17 cellular contexts compared by ENCODE assay signal in genomic region chr15:62781081-62781497, GRCh38.
A peak's percentile ranks its signal among the peaks of the same experiment; 100 is the strongest.
DNase-seq lines count a peak whose midpoint lies in the region; TF ChIP-seq lines count a peak whose summit lies in the region.
"Had no signal": no experiment of that assay in that cellular context is flagged by ENCODE, and none has a peak within 500 bp of the region (broad histone marks: within the 10 kb centered on the region; RNA-seq: fewer than 3 reads in every experiment).

No MANE protein-coding gene starts in this region.

- H3K27me3 Mint-ChIP-seq in Caco-2 (ENCODE audit: insufficient read depth, unreplicated experiment) (no peaks in the 10 kb centered on the region), mesothelial cell of epicardium (ENCODE audit: low read depth) (no peaks in the 10 kb centered on the region)

- H3K9me3 ChIP-seq in Caco-2 (no peaks in the 10 kb centered on the region), SK-N-MC (ENCODE audit: low read depth, low read length) (no peaks in the 10 kb centered on the region), sigmoid colon (no peaks in the 10 kb centered on the region)
- H3K9me3 ChIP-seq: gastroesophageal sphincter had no signal

- no peak for TF ChIP-seq POLR2A in sigmoid colon (IDR thresholded peaks at IDR 0.05)

- no peak for TF ChIP-seq EP300 in sigmoid colon (IDR thresholded peaks at IDR 0.05)

- H3K4me1 Mint-ChIP-seq in Caco-2 (ENCODE audit: low read depth, unreplicated experiment) (peaks cover 7% of the 10 kb centered on the region), mesothelial cell of epicardium (peaks cover 45% of the 10 kb centered on the region)
- H3K4me1 Mint-ChIP-seq: activated naive CD4-positive, alpha-beta T cell treated with anti-CD3 and anti-CD28 coated beads, Interleukin-2, amount 10 ng/mL, durations not matched to agents 7 days and 5 days had no signal

- no peaks in the 10 kb centered on the region; the same call in none of the 2 replicates for H3K36me3 ChIP-seq in Caco-2 (ENCODE audit: control insufficient read depth, insufficient read depth, low read length)
- H3K36me3 ChIP-seq in SK-N-MC (ENCODE audit: insufficient read depth, low read length) = no peaks in the 10 kb centered on the region
- no peaks in the 10 kb centered on the region for H3K36me3 ChIP-seq in sigmoid colon
- H3K36me3 ChIP-seq: brain microvascular endothelial cell had no signal

- H3K27ac ChIP-seq in SK-N-MC (peak overlapping the region; percentile 39; the same call in 1 of the 2 replicates), sigmoid colon (peak overlapping the region in 1 of 4 donors; percentile 67)
- H3K27ac ChIP-seq: brain microvascular endothelial cell had no signal

- H3K4me3 ChIP-seq in Caco-2 (ENCODE audit: low read depth, low read length) = no peak overlapping the region
- no peak overlapping the region for H3K4me3 ChIP-seq in SK-N-MC
- H3K4me3 ChIP-seq in sigmoid colon = no peak overlapping the region
- H3K4me3 ChIP-seq: gastroesophageal sphincter had no signal

- H3K9ac ChIP-seq in SK-N-MC (ENCODE audit: insufficient read length) = no peak overlapping the region

- no TSS peak for BruUV-seq in Caco-2 (replicated peaks; lab: Mats Ljungman, UMichigan)

- H3K9me3 Mint-ChIP-seq in Caco-2 (ENCODE audit: unreplicated experiment) = no peaks in the 10 kb centered on the region
- H3K9me3 Mint-ChIP-seq in mesothelial cell of epicardium = no peaks in the 10 kb centered on the region
- H3K9me3 Mint-ChIP-seq: activated naive CD4-positive, alpha-beta T cell treated with anti-CD3 and anti-CD28 coated beads, Interleukin-2, amount 10 ng/mL, durations not matched to agents 7 days and 5 days; T-helper 2 cell treated with Interferon-gamma antibody and Interleukin-4, amounts not matched to agents 5 μg/mL and 100 μg/mL, for 36 hours had no signal

- intact Hi-C loops in Caco-2 (cut with micrococcal nuclease; ENCODE audit: unreplicated experiment) (loop anchor here (5.0 kb wide), 2 partner anchors 66 to 116 kb away; no protein-coding TSS in a partner anchor), sigmoid colon (cut with DNase I) (loop anchor here (1.0 to 10.0 kb wide), 5 partner anchors 66 to 624 kb away; partner anchors contain the start of gene TPM1)

- H3K27me3 ChIP-seq in Caco-2 (replicated peaks; ENCODE audit: control insufficient read depth, insufficient read depth, low read length) = no peaks in the 10 kb centered on the region
- H3K27me3 ChIP-seq in sigmoid colon = no peaks in the 10 kb centered on the region
- H3K27me3 ChIP-seq: brain microvascular endothelial cell, gastroesophageal sphincter had no signal

- H3K36me3 Mint-ChIP-seq in Caco-2 (ENCODE audit: insufficient read depth, unreplicated experiment) = peaks cover 60% of the 10 kb centered on the region
- H3K36me3 Mint-ChIP-seq in mesothelial cell of epicardium = no peaks in the 10 kb centered on the region
- H3K36me3 Mint-ChIP-seq: activated naive CD4-positive, alpha-beta T cell treated with anti-CD3 and anti-CD28 coated beads, Interleukin-2, amount 10 ng/mL, durations not matched to agents 7 days and 5 days had no signal

- 37 to 77% methylated on average over 5 of the region's 5 CpGs for WGBS in sigmoid colon, 2 donors

- CTCF ChIA-PET in Caco-2 (lab: Charles Lee) = no interaction called here

- TF ChIP-seq CTCF in Caco-2 (IDR thresholded peaks at IDR 0.05; ENCODE audit: insufficient read depth in 1 of 2, low read depth in 1 of 2, low read length in 1 of 2, severe bottlenecking in 1 of 2, unreplicated experiment in 1 of 2) (no peak), mesothelial cell of epicardium (IDR thresholded peaks at IDR 0.05; ENCODE audit: unreplicated experiment) (no peak), sigmoid colon (IDR thresholded peaks at IDR 0.05) (no peak)

- no peak for DNase-seq in Caco-2
- DNase-seq in SK-N-MC (ENCODE audit: low read depth, low spot score) = peak; percentile 52
- DNase-seq in glomerular visceral epithelial cell (ENCODE audit: extremely low spot score) = peak; percentile 40
- DNase-seq in mesothelial cell of epicardium (ENCODE audit: low spot score in 2 of 2, unreplicated experiment in 2 of 2) = no peak
- DNase-seq in midbrain (lab: John Stamatoyannopoulos, UW) = no peak
- no peak for DNase-seq in stimulated activated CD4-positive, alpha-beta T cell treated with anti-CD3 and anti-CD28 coated beads, Interleukin-12 subunit alpha, Interleukin-12 subunit beta, amount 100 ng/mL, for 4 hours
- no peak for DNase-seq in sigmoid colon
- DNase-seq in SHP77 treated with DMSO at 0.1 percent for 48 hours (lab: John Stamatoyannopoulos, UW) = no peak
- DNase-seq: activated CD4-positive, alpha-beta T cell treated with anti-CD3 and anti-CD28 coated beads, Interleukin-2, amount 50 U/mL, for 1 hour; activated naive CD4-positive, alpha-beta T cell treated with anti-CD3 and anti-CD28 coated beads, Interleukin-2, amount 10 ng/mL, durations not matched to agents 7 days and 5 days; brain microvascular endothelial cell; COR-L47; NCI-H1694 treated with DMSO at 0.1 percent for 48 hours; stimulated activated CD4-positive, alpha-beta T cell treated with anti-CD3 and anti-CD28 coated beads, Interleukin-2, amount 100 ng/mL, for 48 hours; substantia nigra had no signal

- H3K4me1 ChIP-seq in Caco-2 = no peaks in the 10 kb centered on the region
- peaks cover 0 to 17% (median 10%) of the 10 kb centered on the region in 4 donors for H3K4me1 ChIP-seq in sigmoid colon

- no peak overlapping the region for H3K27ac Mint-ChIP-seq in Caco-2 (ENCODE audit: unreplicated experiment)
- H3K27ac Mint-ChIP-seq in mesothelial cell of epicardium = peak overlapping the region; percentile 13
- H3K27ac Mint-ChIP-seq: activated naive CD4-positive, alpha-beta T cell treated with anti-CD3 and anti-CD28 coated beads, Interleukin-2, amount 10 ng/mL, durations not matched to agents 7 days and 5 days; T-helper 2 cell treated with Interferon-gamma antibody and Interleukin-4, amounts not matched to agents 5 μg/mL and 100 μg/mL, for 36 hours had no signal

- H3K4me3 Mint-ChIP-seq in Caco-2 (ENCODE audit: unreplicated experiment) = peak overlapping the region; percentile 9
- H3K4me3 Mint-ChIP-seq in mesothelial cell of epicardium = no peak overlapping the region
- H3K4me3 Mint-ChIP-seq: activated naive CD4-positive, alpha-beta T cell treated with anti-CD3 and anti-CD28 coated beads, Interleukin-2, amount 10 ng/mL, durations not matched to agents 7 days and 5 days; T-helper 2 cell treated with Interferon-gamma antibody and Interleukin-4, amounts not matched to agents 5 μg/mL and 100 μg/mL, for 36 hours had no signal

- POLR2A ChIA-PET in Caco-2 (lab: Charles Lee) = no interaction called here

Comparison
In these comparisons a context has a peak if more than half of its experiments do, and no peak if none do; other contexts are left out.
1. DNase-seq: peak in SK-N-MC (single experiment) and glomerular visceral epithelial cell (single experiment); none in Caco-2 (0 of 2), mesothelial cell of epicardium (0 of 2), midbrain (single experiment), stimulated activated CD4-positive, alpha-beta T cell treated with anti-CD3 and anti-CD28 coated beads, Interleukin-12 subunit alpha, Interleukin-12 subunit beta, amount 100 ng/mL, for 4 hours (single experiment), sigmoid colon (single experiment) and SHP77 treated with DMSO at 0.1 percent for 48 hours (single experiment).